In the genomic region with DNA sequence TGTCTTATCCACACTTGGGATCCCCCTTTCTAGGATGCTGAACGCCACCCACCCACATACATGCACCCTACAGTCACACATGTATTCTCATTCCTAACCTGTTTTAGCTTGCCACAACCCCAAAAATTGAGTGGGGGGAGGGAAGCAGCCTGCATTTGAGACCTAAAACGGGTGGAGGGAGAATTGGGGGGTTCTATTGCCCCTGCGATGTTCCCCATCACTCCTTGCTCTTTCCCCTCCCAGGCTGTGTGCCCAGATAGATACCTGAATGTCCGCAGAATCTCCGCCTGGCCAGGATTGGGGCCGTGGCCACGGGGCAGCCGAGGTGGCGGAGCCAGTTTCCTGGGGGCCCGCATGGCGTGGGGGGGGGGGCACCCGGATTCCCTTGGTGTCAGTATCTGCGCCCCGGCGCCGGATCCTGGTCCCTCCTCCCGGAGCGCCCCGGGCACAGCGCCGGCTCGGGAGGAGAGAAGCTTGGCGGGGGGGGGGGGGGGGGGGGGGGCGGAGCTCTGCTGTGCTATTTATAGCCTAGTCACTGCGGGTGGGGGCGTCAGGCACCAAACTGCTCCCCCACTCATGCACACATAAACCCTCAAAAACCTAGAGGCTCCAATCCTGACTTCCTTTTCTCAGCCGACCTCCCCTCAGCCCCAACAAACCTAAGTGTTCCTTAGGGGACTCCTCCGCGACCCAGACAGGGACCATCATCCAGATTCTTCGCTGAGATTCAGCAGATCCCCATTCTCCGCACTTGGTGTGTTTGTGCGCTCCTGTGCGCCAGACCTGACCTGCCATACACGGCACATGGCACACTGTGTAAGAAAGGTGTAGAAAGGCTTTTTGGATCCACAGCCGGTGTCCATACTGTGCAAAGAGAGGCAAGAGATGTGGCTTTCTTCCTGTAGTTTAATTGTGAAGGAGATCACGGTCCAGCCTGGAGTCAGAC, we compare ENCODE assay signal across 8 cellular contexts. TPM values are rescaled to one million over a fixed set of nuclear protein-coding genes. Genes with fewer than 3 reads are reported as not detected.
DNase-seq lines count a peak whose midpoint lies in the region; ATAC-seq and TF ChIP-seq lines count a peak whose summit lies in the region.

No MANE protein-coding gene starts in this region.

- H3K4me1 Mint-ChIP-seq in GM23338 = peaks cover 27% of the 10 kb centered on the region

- H4K20me1 ChIP-seq in GM23338 (replicated peaks; ENCODE audit: insufficient read depth) = no peaks in the 10 kb centered on the region
- no peaks in the 10 kb centered on the region for H4K20me1 ChIP-seq in mammary epithelial cell (ENCODE audit: insufficient read depth, low read length)

- peaks cover under 1% of the 10 kb centered on the region; the same call in 1 of the 3 replicates for H3K36me3 Mint-ChIP-seq in GM23338 (ENCODE audit: low read depth)

- peak; percentile 55 for DNase-seq in GM23338 (ENCODE audit: low spot score)
- DNase-seq in SJCRH30 = peak in 1 of 2 experiments; percentile 42
- no peak for DNase-seq in mammary epithelial cell
- peak; percentile 53 for DNase-seq in left lobe of liver (ENCODE audit: low spot score)
- peak; percentile 31 to 43 for DNase-seq in stimulated activated CD4-positive, alpha-beta T cell treated with anti-CD3 and anti-CD28 coated beads, Interleukin-4, amount 100 ng/mL, for 4 hours
- no peak for DNase-seq in NCI-H187 treated with DMSO at 0.1 percent for 48 hours (lab: John Stamatoyannopoulos, UW)

- TF ChIP-seq CTCF in GM23338 (conservative IDR thresholded peaks at IDR 0.05; ENCODE audit: low read depth in 2 of 2) = no peak
- no peak for TF ChIP-seq CTCF in mammary epithelial cell (conservative IDR thresholded peaks at IDR 0.05 in 1 of 2, IDR thresholded peaks at IDR 0.05 in 1 of 2; ENCODE audit: extremely low read depth in 1 of 2, insufficient read depth in 1 of 2, low read depth in 1 of 2, low read length in 2 of 2)

- 8% methylated on average over 18 of the region's 36 CpGs for WGBS in mammary epithelial cell (ENCODE audit: low coverage, missing lambda C conversion rate)

- peaks cover 62% of the 10 kb centered on the region for H3K27me3 Mint-ChIP-seq in GM23338 (ENCODE audit: insufficient read depth, low read depth, poor library complexity)

- no peaks in the 10 kb centered on the region for H3K36me3 ChIP-seq in GM23338 (ENCODE audit: insufficient read depth)
- no peaks in the 10 kb centered on the region for H3K36me3 ChIP-seq in SJCRH30
- H3K36me3 ChIP-seq in mammary epithelial cell (ENCODE audit: insufficient read depth, low read length) = no peaks in the 10 kb centered on the region

- BruUV-seq in mammary epithelial cell (replicated peaks; lab: Mats Ljungman, UMichigan) = no TSS peak

- dilution Hi-C loops in mammary epithelial cell (cut with HindIII; ENCODE audit: low sequenced_read_pairs) = loop anchor here (5.0 kb wide), 2 partner anchors 60 to 85 kb away; a partner anchor contains a TSS

- peaks cover 26% of the 10 kb centered on the region for H3K4me1 ChIP-seq in GM23338 (ENCODE audit: insufficient read depth)
- peaks cover 19% of the 10 kb centered on the region for H3K4me1 ChIP-seq in SJCRH30
- peaks cover 46% of the 10 kb centered on the region for H3K4me1 ChIP-seq in mammary epithelial cell (ENCODE audit: insufficient read depth, low read length)

- in situ Hi-C loops in mammary epithelial cell (cut with MboI; ENCODE audit: low sequenced_read_pairs in 2 of 2) = loop anchor here in 1 of 2 donors (10.0 kb wide), 1 partner anchor 98 kb away; no protein-coding TSS in a partner anchor

- intact Hi-C loops in mammary epithelial cell (cut with micrococcal nuclease) = loop anchor here (5.0 kb wide), 1 partner anchor 115 kb away; a partner anchor contains a TSS

- peak overlapping the region; percentile 93 for H3K4me2 ChIP-seq in GM23338
- H3K4me2 ChIP-seq in mammary epithelial cell (ENCODE audit: insufficient read depth, low read depth, low read length) = peak overlapping the region; percentile 89

- H3K79me2 ChIP-seq in GM23338 (replicated peaks; ENCODE audit: insufficient read depth) (no peaks in the 10 kb centered on the region), mammary epithelial cell (ENCODE audit: insufficient read depth, low read length) (peaks cover 5% of the 10 kb centered on the region)

- H3K4me3 ChIP-seq in GM23338 (peak overlapping the region; percentile 90), SJCRH30 (peak overlapping the region; percentile 64), mammary epithelial cell (replicated peaks in 1 of 3; ENCODE audit: insufficient read depth in 1 of 3, low read depth in 2 of 3, low read length in 3 of 3) (peak overlapping the region; percentile 33 to 53 (median 38))

- no peaks in the 10 kb centered on the region for H3K9me2 ChIP-seq in GM23338 (ENCODE audit: insufficient read depth)

- CTCF ChIA-PET in mammary epithelial cell (lab: Charles Lee; ENCODE audit: low non-redundant PET) = interaction anchor here (0.5 kb wide), 1 partner anchor 41 kb away, joined by 5 read pairs; no protein-coding TSS in a partner anchor

- H2AFZ ChIP-seq in GM23338 (peak overlapping the region; percentile 94), mammary epithelial cell (ENCODE audit: low read depth, low read length) (peak overlapping the region; percentile 82)

- H3K4me3 Mint-ChIP-seq in GM23338 = peak overlapping the region; percentile 95

- 0 out of 2 replicates have a peak, but pooled peaks cover 4% of the 10 kb centered on the region for H3F3A ChIP-seq in GM23338 (replicated peaks; ENCODE audit: low read depth)

- no peak overlapping the region for H3K9ac ChIP-seq in mammary epithelial cell (ENCODE audit: insufficient read depth, low read length)

- no peak overlapping the region for H3K27ac Mint-ChIP-seq in GM23338

- no peak for ATAC-seq in GM23338
- ATAC-seq in left lobe of liver = no peak
- ATAC-seq in GM19452 (IDR thresholded peaks at IDR 0.05; ENCODE audit: unreplicated experiment) = no peak
- no peak for ATAC-seq in HG02981 (IDR thresholded peaks at IDR 0.05; ENCODE audit: unreplicated experiment)

- H3K9me3 ChIP-seq in SJCRH30 (replicated peaks) (no peaks in the 10 kb centered on the region; the same call in 1 of the 2 replicates), mammary epithelial cell (replicated peaks; ENCODE audit: insufficient read depth, low read length) (no peaks in the 10 kb centered on the region)

- H3K27ac ChIP-seq in GM23338 (ENCODE audit: low read depth) (no peak overlapping the region), SJCRH30 (no peak overlapping the region), mammary epithelial cell (ENCODE audit: insufficient read depth, low read depth, low read length) (peak overlapping the region; percentile 23)

- H3K27me3 ChIP-seq in GM23338 (ENCODE audit: insufficient read depth) (peaks cover 60% of the 10 kb centered on the region), SJCRH30 (no peaks in the 10 kb centered on the region), mammary epithelial cell (ENCODE audit: insufficient read depth, low read length) (no peaks in the 10 kb centered on the region)

- H3K9me3 Mint-ChIP-seq in GM23338 = peaks cover 5% of the 10 kb centered on the region

TF ChIP-seq in GM23338, 12 proteins besides CTCF, POLR2A, EP300 and RAD21:
- TF ChIP-seq EZH2 (IDR thresholded peaks at IDR 0.05; ENCODE audit: low read depth, unreplicated experiment) (peak; percentile 61), EZH2phosphoT487 (IDR thresholded peaks at IDR 0.05; ENCODE audit: unreplicated experiment) (peak; percentile 49), STAT1 (IDR thresholded peaks at IDR 0.05; ENCODE audit: unreplicated experiment) (no peak)

RNA-seq across cellular contexts. Expression of a gene that starts 1.9 kb away (rescaled TPM):
- total RNA-seq in GM23338 (2014; rRNA removed; shearing (Covaris generic)) = 0.35 and 2.2 TPM in 2 replicates
- polyA plus RNA-seq in GM23338 (2016; fragmentation: Nextera tagmentation; extraction: Ambion mirVana) (0.09 and 0.16 TPM in 2 replicates), mammary epithelial cell (1.1 TPM)
- 0.69 and 0.84 TPM in 2 replicates for total RNA-seq in SJCRH30 (2014; rRNA removed; shearing (Covaris generic))
- total RNA-seq in mammary epithelial cell (1 to 10 TPM; 1.3 to 1.6 TPM), left lobe of liver (0.65 TPM)
- 0.21 TPM for polyA minus RNA-seq in mammary epithelial cell

RNA-seq across cellular contexts. Expression of a gene that starts 2.1 kb away (rescaled TPM):
- total RNA-seq in GM23338 (2014; rRNA removed; shearing (Covaris generic)) = 0.82 and 3.1 TPM in 2 replicates
- polyA plus RNA-seq in GM23338 (2016; fragmentation: Nextera tagmentation; extraction: Ambion mirVana) (9.5 and 9.8 TPM in 2 replicates), mammary epithelial cell (7.3 TPM)
- total RNA-seq in SJCRH30 (2014; rRNA removed; shearing (Covaris generic)) = 16.7 and 18.4 TPM in 2 replicates
- total RNA-seq in mammary epithelial cell (10 to 100 TPM in 1 of 2 donors, 1 to 10 TPM in 1; 4.7 to 10.0 TPM), left lobe of liver (14.2 TPM)
- 10.9 TPM for polyA minus RNA-seq in mammary epithelial cell

RNA-seq across cellular contexts. Expression of a gene that starts 4.6 kb away (rescaled TPM):
- total RNA-seq in GM23338 (2014; rRNA removed; shearing (Covaris generic)) = 2.5 and 2.6 TPM in 2 replicates
- polyA plus RNA-seq in GM23338 (2016; fragmentation: Nextera tagmentation; extraction: Ambion mirVana) (0.76 and 1.1 TPM in 2 replicates), mammary epithelial cell (22.8 TPM)
- total RNA-seq in SJCRH30 (2014; rRNA removed; shearing (Covaris generic)) = 33.4 and 35.6 TPM in 2 replicates
- total RNA-seq in mammary epithelial cell (10 to 100 TPM; 16.0 TPM), left lobe of liver (11.4 TPM)
- polyA minus RNA-seq in mammary epithelial cell = 27.2 TPM

RNA-seq across cellular contexts. Expression of a gene that starts 33.9 kb away (rescaled TPM):
- 29.1 and 31.5 TPM in 2 replicates for total RNA-seq in GM23338 (2014; rRNA removed; shearing (Covaris generic))
- polyA plus RNA-seq in GM23338 (2016; fragmentation: Nextera tagmentation; extraction: Ambion mirVana) (19.5 and 22.8 TPM in 2 replicates), mammary epithelial cell (56.2 TPM)
- total RNA-seq in SJCRH30 (2014; rRNA removed; shearing (Covaris generic)) = 161 and 177 TPM in 2 replicates
- total RNA-seq in mammary epithelial cell (100 to 1,000 TPM in 1 of 2 donors, 10 to 100 TPM in 1; 92.8 to 355 TPM), left lobe of liver (66.5 TPM)
- 73.1 TPM for polyA minus RNA-seq in mammary epithelial cell

RNA-seq across cellular contexts. Expression of a gene that starts 35.1 kb away (rescaled TPM):
- 170 and 212 TPM in 2 replicates for total RNA-seq in GM23338 (2014; rRNA removed; shearing (Covaris generic))
- 286 and 312 TPM in 2 replicates for polyA plus RNA-seq in GM23338 (2016; fragmentation: Nextera tagmentation; extraction: Ambion mirVana)
- total RNA-seq in SJCRH30 (2014; rRNA removed; shearing (Covaris generic)) = 232 and 246 TPM in 2 replicates
- 100 to 1,000 TPM in 1 of 2 donors, 10 to 100 TPM in 1; 80.2 to 172 TPM for total RNA-seq in mammary epithelial cell
- polyA plus RNA-seq in mammary epithelial cell = 172 TPM
- polyA minus RNA-seq in mammary epithelial cell = 57.7 TPM
- total RNA-seq in left lobe of liver = 45.0 TPM

Comparison
In these comparisons a context has a peak if more than half of its experiments do, and no peak if none do; other contexts are left out.
1. DNase-seq: peak in GM23338 (single experiment), left lobe of liver (single experiment) and stimulated activated CD4-positive, alpha-beta T cell treated with anti-CD3 and anti-CD28 coated beads, Interleukin-4, amount 100 ng/mL, for 4 hours (2 of 2); none in mammary epithelial cell (single experiment) and NCI-H187 treated with DMSO at 0.1 percent for 48 hours (single experiment).
2. H3K4me3 ChIP-seq: peak in every context shown above with its lines; median percentile 90 in GM23338; 64 in SJCRH30; 38 in mammary epithelial cell.